Comparison of ENCODE assay signal across 24 cellular contexts in genomic region chr2:121200419-121201315, GRCh38.
"Had no signal": no experiment of that assay in that cellular context is flagged by ENCODE, and none has a peak within 500 bp of the region (broad histone marks: within the 10 kb centered on the region; RNA-seq: fewer than 3 reads in every experiment).

No MANE protein-coding gene starts in this region.

- DNase-seq: activated B cell treated with CpG ODN at 0.5 μM for 24 hours; activated CD4-positive, alpha-beta T cell treated with anti-CD3 and anti-CD28 coated beads for 4 hours; activated CD4-positive, alpha-beta T cell treated with anti-CD3 and anti-CD28 coated beads, Interleukin-2, amount 50 U/mL, for 4 hours; activated effector memory CD4-positive, alpha-beta T cell treated with anti-CD3 and anti-CD28 coated beads, Interleukin-2, amount 50 U/mL, for 16 hours; activated naive CD4-positive, alpha-beta T cell treated with anti-CD3 and anti-CD28 coated beads for 36 hours; activated naive CD8-positive, alpha-beta T cell treated with anti-CD3 and anti-CD28 coated beads for 36 hours; activated T-cell treated with anti-CD3 and anti-CD28 coated beads for 4 hours; adrenal gland; caudate nucleus; effector CD4-positive, alpha-beta T cell; foreskin melanocyte; heart right ventricle; kidney glomerular epithelial cell; naive B cell; nephron progenitor cell; nucleus accumbens; stimulated activated naive CD4-positive, alpha-beta T cell; T-helper 2 cell; transverse colon had no signal

- H3K9ac ChIP-seq: parathyroid adenoma had no signal

- H3K4me1 ChIP-seq: esophagus muscularis mucosa, parathyroid adenoma had no signal

- H3K4me3 ChIP-seq: adrenal gland, ascending aorta, esophagus muscularis mucosa, heart right ventricle, right atrium auricular region, smooth muscle cell, transverse colon had no signal

- H3K9me3 ChIP-seq: adrenal gland, ascending aorta, esophagus muscularis mucosa, heart right ventricle, right atrium auricular region, transverse colon had no signal

- H3K27me3 ChIP-seq: adrenal gland, ascending aorta, esophagus muscularis mucosa, heart right ventricle, right atrium auricular region, transverse colon had no signal

- H3K4me2 ChIP-seq: smooth muscle cell had no signal

- H3K36me3 ChIP-seq: adrenal gland, ascending aorta, esophagus muscularis mucosa, heart right ventricle, right atrium auricular region, transverse colon had no signal

- H2AFZ ChIP-seq: parathyroid adenoma had no signal

- H3K79me2 ChIP-seq: parathyroid adenoma had no signal

- H3K27ac ChIP-seq: adrenal gland, ascending aorta, esophagus muscularis mucosa, heart right ventricle, parathyroid adenoma, right atrium auricular region, transverse colon had no signal
